In genomic region chr13:50094615-50095293, GRCh38 we compare ENCODE assay signal across 22 cellular contexts.
DNase-seq lines count a peak whose midpoint lies in the region; ATAC-seq and TF ChIP-seq lines count a peak whose summit lies in the region.
"Had no signal": no experiment of that assay in that cellular context is flagged by ENCODE, and none has a peak within 500 bp of the region (broad histone marks: within the 10 kb centered on the region; RNA-seq: fewer than 3 reads in every experiment).

No MANE protein-coding gene starts in this region.

- no peaks in the 10 kb centered on the region for H3K27me3 Mint-ChIP-seq in activated naive CD8-positive, alpha-beta T cell treated with anti-CD3 and anti-CD28 coated beads, Interleukin-2, amount 50 U/mL, for 24 hours
- no peaks in the 10 kb centered on the region for H3K27me3 Mint-ChIP-seq in activated naive CD8-positive, alpha-beta T cell treated with anti-CD3 and anti-CD28 coated beads for 36 hours
- H3K27me3 Mint-ChIP-seq in stimulated activated naive CD8-positive, alpha-beta T cell treated with anti-CD3 and anti-CD28 coated beads, Interleukin-15, Interleukin-2, amounts not matched to agents 100 ng/mL and 50 ng/mL, for 24 hours, result no peaks in the 10 kb centered on the region
- H3K27me3 Mint-ChIP-seq: CD4-positive, CD25-positive, alpha-beta regulatory T cell; central memory CD8-positive, alpha-beta T cell had no signal

- peak; percentile 89 for ATAC-seq in activated naive CD8-positive, alpha-beta T cell treated with anti-CD3 and anti-CD28 coated beads, Interleukin-2, amount 50 U/mL, for 24 hours
- ATAC-seq in HG03175 (IDR thresholded peaks at IDR 0.05; ENCODE audit: unreplicated experiment), result no peak
- ATAC-seq in HG03108 (IDR thresholded peaks at IDR 0.05; ENCODE audit: unreplicated experiment), result no peak
- ATAC-seq: heart right ventricle had no signal

- peaks cover 14% of the 10 kb centered on the region for H3K9me3 Mint-ChIP-seq in activated naive CD8-positive, alpha-beta T cell treated with anti-CD3 and anti-CD28 coated beads, Interleukin-2, amount 50 U/mL, for 24 hours
- H3K9me3 Mint-ChIP-seq in activated naive CD8-positive, alpha-beta T cell treated with anti-CD3 and anti-CD28 coated beads for 36 hours, result peaks cover 10% of the 10 kb centered on the region
- H3K9me3 Mint-ChIP-seq in stimulated activated naive CD8-positive, alpha-beta T cell treated with anti-CD3 and anti-CD28 coated beads, Interleukin-15, Interleukin-2, amounts not matched to agents 100 ng/mL and 50 ng/mL, for 24 hours, result peaks cover 13% of the 10 kb centered on the region

- TF ChIP-seq CTCF in fibroblast of mammary gland (conservative IDR thresholded peaks at IDR 0.05; ENCODE audit: control insufficient read depth, insufficient read depth, low read depth, low read length), result no peak

- peaks cover 20% of the 10 kb centered on the region for H3K4me1 Mint-ChIP-seq in activated naive CD8-positive, alpha-beta T cell treated with anti-CD3 and anti-CD28 coated beads, Interleukin-2, amount 50 U/mL, for 24 hours
- H3K4me1 Mint-ChIP-seq in activated naive CD8-positive, alpha-beta T cell treated with anti-CD3 and anti-CD28 coated beads for 36 hours, result peaks cover 15% of the 10 kb centered on the region
- H3K4me1 Mint-ChIP-seq in stimulated activated naive CD8-positive, alpha-beta T cell treated with anti-CD3 and anti-CD28 coated beads, Interleukin-15, Interleukin-2, amounts not matched to agents 100 ng/mL and 50 ng/mL, for 24 hours (ENCODE audit: low read depth), result peaks cover 25% of the 10 kb centered on the region

- H3K27ac Mint-ChIP-seq in activated naive CD8-positive, alpha-beta T cell treated with anti-CD3 and anti-CD28 coated beads, Interleukin-2, amount 50 U/mL, for 24 hours, result no peak overlapping the region
- no peak overlapping the region for H3K27ac Mint-ChIP-seq in activated naive CD8-positive, alpha-beta T cell treated with anti-CD3 and anti-CD28 coated beads for 36 hours
- H3K27ac Mint-ChIP-seq in stimulated activated naive CD8-positive, alpha-beta T cell treated with anti-CD3 and anti-CD28 coated beads, Interleukin-15, Interleukin-2, amounts not matched to agents 100 ng/mL and 50 ng/mL, for 24 hours, result peak overlapping the region; percentile 10

- peaks cover 29% of the 10 kb centered on the region for H3K36me3 Mint-ChIP-seq in activated naive CD8-positive, alpha-beta T cell treated with anti-CD3 and anti-CD28 coated beads, Interleukin-2, amount 50 U/mL, for 24 hours (ENCODE audit: low read depth)
- peaks cover 32% of the 10 kb centered on the region for H3K36me3 Mint-ChIP-seq in activated naive CD8-positive, alpha-beta T cell treated with anti-CD3 and anti-CD28 coated beads for 36 hours
- H3K36me3 Mint-ChIP-seq in stimulated activated naive CD8-positive, alpha-beta T cell treated with anti-CD3 and anti-CD28 coated beads, Interleukin-15, Interleukin-2, amounts not matched to agents 100 ng/mL and 50 ng/mL, for 24 hours (ENCODE audit: low read depth), result peaks cover 28% of the 10 kb centered on the region

- no peak overlapping the region for H3K4me3 Mint-ChIP-seq in activated naive CD8-positive, alpha-beta T cell treated with anti-CD3 and anti-CD28 coated beads, Interleukin-2, amount 50 U/mL, for 24 hours
- H3K4me3 Mint-ChIP-seq in activated naive CD8-positive, alpha-beta T cell treated with anti-CD3 and anti-CD28 coated beads for 36 hours, result no peak overlapping the region
- no peak overlapping the region for H3K4me3 Mint-ChIP-seq in stimulated activated naive CD8-positive, alpha-beta T cell treated with anti-CD3 and anti-CD28 coated beads, Interleukin-15, Interleukin-2, amounts not matched to agents 100 ng/mL and 50 ng/mL, for 24 hours
- H3K4me3 Mint-ChIP-seq: CD4-positive, CD25-positive, alpha-beta regulatory T cell; central memory CD8-positive, alpha-beta T cell had no signal

- H3K4me3 ChIP-seq in fibroblast of mammary gland (ENCODE audit: control insufficient read depth, low read depth, low read length), result no peak overlapping the region
- H3K4me3 ChIP-seq: heart right ventricle had no signal

- no peak for DNase-seq in activated naive CD8-positive, alpha-beta T cell treated with anti-CD3 and anti-CD28 coated beads, Interleukin-2, amount 50 U/mL, for 24 hours
- no peak for DNase-seq in activated naive CD8-positive, alpha-beta T cell treated with anti-CD3 and anti-CD28 coated beads for 36 hours
- DNase-seq in M059J (ENCODE audit: low read depth), result peak; percentile 28
- peak; percentile 24 for DNase-seq in fibroblast of mammary gland (ENCODE audit: low read depth)
- DNase-seq: activated CD4-positive, alpha-beta T cell treated with anti-CD3 and anti-CD28 coated beads, Interleukin-2, amount 50 U/mL, for 4 hours; activated CD8-positive, alpha-beta memory T cell treated with anti-CD3 and anti-CD28 coated beads, Interleukin-2, amount 50 U/mL, for 48 hours; activated naive CD4-positive, alpha-beta T cell; anterior cingulate cortex; CD4-positive, CD25-positive, alpha-beta regulatory T cell; EL; HCEC 1CT; heart right ventricle; mesenchymal stem cell; NCI-H2081; NCI-H226; NCI-H748 treated with DMSO at 0.1 percent for 48 hours; RPMI8226; SK-N-SH had no signal

Comparison
In these comparisons a context has a peak if more than half of its experiments do, and no peak if none do; other contexts are left out.
1. DNase-seq: peak in M059J (single experiment) and fibroblast of mammary gland (single experiment); none in activated naive CD8-positive, alpha-beta T cell treated with anti-CD3 and anti-CD28 coated beads, Interleukin-2, amount 50 U/mL, for 24 hours (single experiment) and activated naive CD8-positive, alpha-beta T cell treated with anti-CD3 and anti-CD28 coated beads for 36 hours (single experiment).